In the genomic region with DNA sequence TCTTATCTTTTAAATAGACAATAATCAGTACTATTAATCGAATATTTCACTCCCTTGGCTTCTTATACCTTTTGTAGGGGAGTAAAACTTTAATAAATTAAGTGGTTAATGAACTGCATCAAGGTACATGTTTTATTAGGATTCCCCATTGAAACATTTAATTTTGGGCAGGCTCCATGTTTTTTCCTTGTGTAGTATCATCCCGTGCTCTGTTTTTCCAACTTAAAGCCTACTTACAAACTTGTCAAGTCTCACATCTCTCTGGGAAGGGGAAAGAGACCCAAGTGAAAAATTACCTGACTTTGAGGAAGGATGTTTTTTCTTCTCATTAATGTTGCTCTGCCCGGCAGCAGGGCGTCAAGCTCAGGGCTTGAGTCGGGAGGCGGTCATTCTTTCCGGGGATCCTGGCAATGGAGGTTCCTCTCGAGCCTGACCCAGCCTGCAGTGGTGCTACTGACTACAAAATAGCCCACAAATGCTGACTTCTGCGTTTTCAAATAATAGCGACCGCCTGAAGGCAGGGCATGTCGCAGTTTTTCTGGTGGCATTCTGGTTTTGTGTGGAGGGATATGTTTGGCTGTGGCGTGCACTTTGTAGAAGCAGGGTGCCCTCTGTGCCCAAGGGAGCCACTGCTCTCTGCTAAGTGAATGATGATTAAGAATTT, we compare ENCODE assay signal across 3 cellular contexts.
TF ChIP-seq lines count a peak whose summit lies in the region.

No MANE protein-coding gene starts in this region.

TF ChIP-seq in IMR-90, 13 proteins besides CTCF, POLR2A, EP300 and RAD21:
- TF ChIP-seq, protein P1, sequence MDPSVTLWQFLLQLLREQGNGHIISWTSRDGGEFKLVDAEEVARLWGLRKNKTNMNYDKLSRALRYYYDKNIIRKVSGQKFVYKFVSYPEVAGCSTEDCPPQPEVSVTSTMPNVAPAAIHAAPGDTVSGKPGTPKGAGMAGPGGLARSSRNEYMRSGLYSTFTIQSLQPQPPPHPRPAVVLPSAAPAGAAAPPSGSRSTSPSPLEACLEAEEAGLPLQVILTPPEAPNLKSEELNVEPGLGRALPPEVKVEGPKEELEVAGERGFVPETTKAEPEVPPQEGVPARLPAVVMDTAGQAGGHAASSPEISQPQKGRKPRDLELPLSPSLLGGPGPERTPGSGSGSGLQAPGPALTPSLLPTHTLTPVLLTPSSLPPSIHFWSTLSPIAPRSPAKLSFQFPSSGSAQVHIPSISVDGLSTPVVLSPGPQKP (IDR thresholded peaks at IDR 0.05; ENCODE audit: borderline replicate concordance, low read depth, low read length): no peak
- TF ChIP-seq MAFK (IDR thresholded peaks at IDR 0.05; ENCODE audit: low read depth, low read length): 0 out of 2 replicates have a peak, but pooled peaks have one; percentile 30

TF ChIP-seq in H1, 55 proteins besides CTCF, POLR2A, EP300 and RAD21:
- TF ChIP-seq MAFK (IDR thresholded peaks at IDR 0.05; ENCODE audit: low read depth, low read length) (peak; percentile 20; the same call in 1 of the 2 replicates), YY1 (IDR thresholded peaks at IDR 0.05; ENCODE audit: low read depth, low read length) (0 out of 2 replicates have a peak, but pooled peaks have one; percentile 26), KDM4A (IDR thresholded peaks at IDR 0.05; ENCODE audit: low read depth, low read length, severe bottlenecking) (no peak), KDM1A (IDR thresholded peaks at IDR 0.05; ENCODE audit: borderline replicate concordance, low read length) (no peak)
- TF ChIP-seq, protein P2, sequence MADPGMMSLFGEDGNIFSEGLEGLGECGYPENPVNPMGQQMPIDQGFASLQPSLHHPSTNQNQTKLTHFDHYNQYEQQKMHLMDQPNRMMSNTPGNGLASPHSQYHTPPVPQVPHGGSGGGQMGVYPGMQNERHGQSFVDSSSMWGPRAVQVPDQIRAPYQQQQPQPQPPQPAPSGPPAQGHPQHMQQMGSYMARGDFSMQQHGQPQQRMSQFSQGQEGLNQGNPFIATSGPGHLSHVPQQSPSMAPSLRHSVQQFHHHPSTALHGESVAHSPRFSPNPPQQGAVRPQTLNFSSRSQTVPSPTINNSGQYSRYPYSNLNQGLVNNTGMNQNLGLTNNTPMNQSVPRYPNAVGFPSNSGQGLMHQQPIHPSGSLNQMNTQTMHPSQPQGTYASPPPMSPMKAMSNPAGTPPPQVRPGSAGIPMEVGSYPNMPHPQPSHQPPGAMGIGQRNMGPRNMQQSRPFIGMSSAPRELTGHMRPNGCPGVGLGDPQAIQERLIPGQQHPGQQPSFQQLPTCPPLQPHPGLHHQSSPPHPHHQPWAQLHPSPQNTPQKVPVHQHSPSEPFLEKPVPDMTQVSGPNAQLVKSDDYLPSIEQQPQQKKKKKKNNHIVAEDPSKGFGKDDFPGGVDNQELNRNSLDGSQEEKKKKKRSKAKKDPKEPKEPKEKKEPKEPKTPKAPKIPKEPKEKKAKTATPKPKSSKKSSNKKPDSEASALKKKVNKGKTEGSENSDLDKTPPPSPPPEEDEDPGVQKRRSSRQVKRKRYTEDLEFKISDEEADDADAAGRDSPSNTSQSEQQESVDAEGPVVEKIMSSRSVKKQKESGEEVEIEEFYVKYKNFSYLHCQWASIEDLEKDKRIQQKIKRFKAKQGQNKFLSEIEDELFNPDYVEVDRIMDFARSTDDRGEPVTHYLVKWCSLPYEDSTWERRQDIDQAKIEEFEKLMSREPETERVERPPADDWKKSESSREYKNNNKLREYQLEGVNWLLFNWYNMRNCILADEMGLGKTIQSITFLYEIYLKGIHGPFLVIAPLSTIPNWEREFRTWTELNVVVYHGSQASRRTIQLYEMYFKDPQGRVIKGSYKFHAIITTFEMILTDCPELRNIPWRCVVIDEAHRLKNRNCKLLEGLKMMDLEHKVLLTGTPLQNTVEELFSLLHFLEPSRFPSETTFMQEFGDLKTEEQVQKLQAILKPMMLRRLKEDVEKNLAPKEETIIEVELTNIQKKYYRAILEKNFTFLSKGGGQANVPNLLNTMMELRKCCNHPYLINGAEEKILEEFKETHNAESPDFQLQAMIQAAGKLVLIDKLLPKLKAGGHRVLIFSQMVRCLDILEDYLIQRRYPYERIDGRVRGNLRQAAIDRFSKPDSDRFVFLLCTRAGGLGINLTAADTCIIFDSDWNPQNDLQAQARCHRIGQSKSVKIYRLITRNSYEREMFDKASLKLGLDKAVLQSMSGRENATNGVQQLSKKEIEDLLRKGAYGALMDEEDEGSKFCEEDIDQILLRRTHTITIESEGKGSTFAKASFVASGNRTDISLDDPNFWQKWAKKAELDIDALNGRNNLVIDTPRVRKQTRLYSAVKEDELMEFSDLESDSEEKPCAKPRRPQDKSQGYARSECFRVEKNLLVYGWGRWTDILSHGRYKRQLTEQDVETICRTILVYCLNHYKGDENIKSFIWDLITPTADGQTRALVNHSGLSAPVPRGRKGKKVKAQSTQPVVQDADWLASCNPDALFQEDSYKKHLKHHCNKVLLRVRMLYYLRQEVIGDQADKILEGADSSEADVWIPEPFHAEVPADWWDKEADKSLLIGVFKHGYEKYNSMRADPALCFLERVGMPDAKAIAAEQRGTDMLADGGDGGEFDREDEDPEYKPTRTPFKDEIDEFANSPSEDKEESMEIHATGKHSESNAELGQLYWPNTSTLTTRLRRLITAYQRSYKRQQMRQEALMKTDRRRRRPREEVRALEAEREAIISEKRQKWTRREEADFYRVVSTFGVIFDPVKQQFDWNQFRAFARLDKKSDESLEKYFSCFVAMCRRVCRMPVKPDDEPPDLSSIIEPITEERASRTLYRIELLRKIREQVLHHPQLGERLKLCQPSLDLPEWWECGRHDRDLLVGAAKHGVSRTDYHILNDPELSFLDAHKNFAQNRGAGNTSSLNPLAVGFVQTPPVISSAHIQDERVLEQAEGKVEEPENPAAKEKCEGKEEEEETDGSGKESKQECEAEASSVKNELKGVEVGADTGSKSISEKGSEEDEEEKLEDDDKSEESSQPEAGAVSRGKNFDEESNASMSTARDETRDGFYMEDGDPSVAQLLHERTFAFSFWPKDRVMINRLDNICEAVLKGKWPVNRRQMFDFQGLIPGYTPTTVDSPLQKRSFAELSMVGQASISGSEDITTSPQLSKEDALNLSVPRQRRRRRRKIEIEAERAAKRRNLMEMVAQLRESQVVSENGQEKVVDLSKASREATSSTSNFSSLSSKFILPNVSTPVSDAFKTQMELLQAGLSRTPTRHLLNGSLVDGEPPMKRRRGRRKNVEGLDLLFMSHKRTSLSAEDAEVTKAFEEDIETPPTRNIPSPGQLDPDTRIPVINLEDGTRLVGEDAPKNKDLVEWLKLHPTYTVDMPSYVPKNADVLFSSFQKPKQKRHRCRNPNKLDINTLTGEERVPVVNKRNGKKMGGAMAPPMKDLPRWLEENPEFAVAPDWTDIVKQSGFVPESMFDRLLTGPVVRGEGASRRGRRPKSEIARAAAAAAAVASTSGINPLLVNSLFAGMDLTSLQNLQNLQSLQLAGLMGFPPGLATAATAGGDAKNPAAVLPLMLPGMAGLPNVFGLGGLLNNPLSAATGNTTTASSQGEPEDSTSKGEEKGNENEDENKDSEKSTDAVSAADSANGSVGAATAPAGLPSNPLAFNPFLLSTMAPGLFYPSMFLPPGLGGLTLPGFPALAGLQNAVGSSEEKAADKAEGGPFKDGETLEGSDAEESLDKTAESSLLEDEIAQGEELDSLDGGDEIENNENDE (IDR thresholded peaks at IDR 0.05; ENCODE audit: insufficient replicate concordance, low read length): no peak

TF ChIP-seq in SK-N-SH, 30 proteins besides CTCF, POLR2A, EP300 and RAD21:
- TF ChIP-seq MXI1 (IDR thresholded peaks at IDR 0.05; ENCODE audit: low read depth, low read length): no peak
